In genomic region chr3:52527039-52527731, GRCh38 we compare ENCODE assay signal across 13 cellular contexts. TPM values are rescaled to one million over a fixed set of nuclear protein-coding genes. Genes with fewer than 3 reads are reported as not detected.
DNase-seq lines count a peak whose midpoint lies in the region; ATAC-seq and TF ChIP-seq lines count a peak whose summit lies in the region.
"Had no signal": no experiment of that assay in that cellular context is flagged by ENCODE, and none has a peak within 500 bp of the region (broad histone marks: within the 10 kb centered on the region; RNA-seq: fewer than 3 reads in every experiment).

No MANE protein-coding gene starts in this region.

- H3K23ac ChIP-seq in neuronal stem cell (ENCODE audit: low read depth, low read length, poor library complexity), result peak overlapping the region; percentile 75

- H3K14ac ChIP-seq in neuronal stem cell (ENCODE audit: low read length), result no peak overlapping the region

- H3K79me1 ChIP-seq in neuronal stem cell (ENCODE audit: low read depth, low read length), result peaks cover 21% of the 10 kb centered on the region

- TF ChIP-seq POLR2A in heart left ventricle (IDR thresholded peaks at IDR 0.05), result no peak

- ATAC-seq in heart left ventricle, result no peak
- ATAC-seq in GM21526 (IDR thresholded peaks at IDR 0.05; ENCODE audit: low FRiP score, unreplicated experiment), result no peak
- ATAC-seq: left colon, PC-3, T-cell had no signal

- intact Hi-C loops in heart left ventricle (cut with DNase I), result loop anchor here in 3 of 10 donors (5.0 kb wide), 3 partner anchors 35 to 45 kb away; no protein-coding TSS in a partner anchor

- H3K27ac ChIP-seq in BLaER1, result no peak overlapping the region; the same call in 1 of the 2 replicates
- H3K27ac ChIP-seq in heart left ventricle, result peak overlapping the region in 7 of 12 donors; percentile 6 to 91 (median 30)
- no peak overlapping the region for H3K27ac ChIP-seq in neuronal stem cell (replicated peaks; ENCODE audit: low read length)

- no peak overlapping the region for H2BK15ac ChIP-seq in neuronal stem cell (ENCODE audit: low read length)

- no peak overlapping the region for H3K4ac ChIP-seq in neuronal stem cell (ENCODE audit: low read length)

- peaks cover 90% of the 10 kb centered on the region for H3K36me3 ChIP-seq in BLaER1
- peaks cover 0 to 63% (median 19%) of the 10 kb centered on the region in 9 donors for H3K36me3 ChIP-seq in heart left ventricle
- peaks cover 57 to 59% of the 10 kb centered on the region in 2 donors for H3K36me3 ChIP-seq in neuronal stem cell (replicated peaks in 1 of 2; ENCODE audit: control insufficient read depth in 2 of 2, insufficient read depth in 2 of 2, low read length in 2 of 2)

- peak overlapping the region; percentile 16 for H3K18ac ChIP-seq in neuronal stem cell (ENCODE audit: low read length)

- H2AK5ac ChIP-seq in neuronal stem cell (ENCODE audit: low read depth, low read length), result no peak overlapping the region

- H3K9ac ChIP-seq in BLaER1 (0 out of 2 replicates have a peak overlapping the region, but pooled peaks have one; percentile 7), neuronal stem cell (ENCODE audit: low read depth, low read length, poor library complexity) (no peak overlapping the region)

- no peak overlapping the region for H4K91ac ChIP-seq in neuronal stem cell (ENCODE audit: low read depth, low read length, poor library complexity)

- H2BK5ac ChIP-seq in neuronal stem cell (ENCODE audit: low read length), result no peak overlapping the region

- no peak overlapping the region for H2BK120ac ChIP-seq in neuronal stem cell (ENCODE audit: low read depth, low read length)

- H2AFZ ChIP-seq in neuronal stem cell (ENCODE audit: low read length), result no peak overlapping the region

- H3K27me3 ChIP-seq in BLaER1, result no peaks in the 10 kb centered on the region
- H3K27me3 ChIP-seq in heart left ventricle, result no peaks in the 10 kb centered on the region
- H3K27me3 ChIP-seq in neuronal stem cell (ENCODE audit: control insufficient read depth in 3 of 3, insufficient read depth in 3 of 3, low read depth in 1 of 3, low read length in 3 of 3), result no peaks in the 10 kb centered on the region

- H3K4me2 ChIP-seq in BLaER1, result no peak overlapping the region
- no peak overlapping the region for H3K4me2 ChIP-seq in neuronal stem cell (ENCODE audit: insufficient read depth, low read length, poor library complexity, severe bottlenecking)

- H2BK12ac ChIP-seq in neuronal stem cell (ENCODE audit: low read length), result no peak overlapping the region

- no peaks in the 10 kb centered on the region for H3K9me3 ChIP-seq in BLaER1
- no peaks in the 10 kb centered on the region for H3K9me3 ChIP-seq in heart left ventricle
- no peaks in the 10 kb centered on the region for H3K9me3 ChIP-seq in neuronal stem cell (replicated peaks in 1 of 2; ENCODE audit: control insufficient read depth in 2 of 2, insufficient read depth in 1 of 2, low read depth in 1 of 2, low read length in 2 of 2)

- peaks cover 58% of the 10 kb centered on the region for H4K20me1 ChIP-seq in BLaER1

- TF ChIP-seq CTCF in heart left ventricle (IDR thresholded peaks at IDR 0.05), result no peak

- no peak overlapping the region for H4K8ac ChIP-seq in neuronal stem cell (ENCODE audit: low read depth, low read length)

- no peak overlapping the region for H3K4me3 ChIP-seq in BLaER1
- H3K4me3 ChIP-seq in heart left ventricle, result no peak overlapping the region
- H3K4me3 ChIP-seq in neuronal stem cell (ENCODE audit: low read length in 2 of 2), result no peak overlapping the region

- peaks cover 31% of the 10 kb centered on the region for H3K4me1 ChIP-seq in BLaER1
- H3K4me1 ChIP-seq in heart left ventricle, result peaks cover 9 to 76% (median 57%) of the 10 kb centered on the region in 12 donors
- peaks cover 16 to 28% of the 10 kb centered on the region in 2 donors for H3K4me1 ChIP-seq in neuronal stem cell (ENCODE audit: control insufficient read depth in 2 of 2, insufficient read depth in 1 of 2, low read depth in 1 of 2, low read length in 2 of 2)

- WGBS in heart left ventricle, 4 donors, result 93 to 96% (median 95%) methylated on average over 14 of the region's 14 CpGs
- no CpG with 5 or more reads among the region's 14 CpGs for WGBS in neuronal stem cell (ENCODE audit: extremely low coverage in 2 of 2, insufficient read length in 2 of 2, insufficient replicate concordance in 1 of 2), 2 donors

- peak; percentile 23 for DNase-seq in LHCN-M2 (ENCODE audit: low read depth)
- peak in 3 of 5 donors; percentile 25 to 49 (median 31) for DNase-seq in heart left ventricle
- DNase-seq in neuronal stem cell (ENCODE audit: low spot score), result no peak
- no peak for DNase-seq in NCI-H2081 treated with DMSO at 0.1 percent for 48 hours (lab: John Stamatoyannopoulos, UW)
- DNase-seq in activated CD4-positive, CD25-positive, alpha-beta regulatory T cell (lab: John Stamatoyannopoulos, UW), result no peak
- no peak for DNase-seq in NCI-H1092 treated with DMSO at 0.1 percent for 48 hours (lab: John Stamatoyannopoulos, UW)
- DNase-seq: NCI-H1105 treated with DMSO at 0.1 percent for 48 hours; PC-3; stimulated activated CD4-positive, alpha-beta T cell treated with anti-CD3 and anti-CD28 coated beads, Interleukin-12 subunit alpha, Interleukin-12 subunit beta, amount 100 ng/mL, for 4 hours had no signal

RNA-seq across cellular contexts. Expression of gene NT5DC2, which starts 6.5 kb away (rescaled TPM):
- total RNA-seq in LHCN-M2 (2014; rRNA removed) (118 and 133 TPM in 2 replicates), heart left ventricle (10 to 100 TPM; 22.8 to 99.6 (median 52.7) TPM)
- polyA plus RNA-seq in LHCN-M2 (2012), result 121 TPM
- polyA plus RNA-seq in heart left ventricle, result 10 to 100 TPM; 61.1 to 92.7 TPM
- polyA plus RNA-seq in neuronal stem cell (2013, experiment 1 of 2), result 246 TPM
- 233 TPM for polyA plus RNA-seq in neuronal stem cell (2013, experiment 2 of 2)

RNA-seq across cellular contexts. Expression of gene UQCC5, which starts 9.2 kb away (rescaled TPM):
- total RNA-seq in LHCN-M2 (2014; rRNA removed) (1.1 and 1.7 TPM in 2 replicates), heart left ventricle (10 to 100 TPM in 8 of 9 donors, 1 to 10 TPM in 1; 2.0 to 73.0 (median 59.2) TPM)
- polyA plus RNA-seq in LHCN-M2 (2012), result 143 TPM
- polyA plus RNA-seq in heart left ventricle, result 100 to 1,000 TPM in 1 of 2 donors, 10 to 100 TPM in 1; 45.2 to 113 TPM
- polyA plus RNA-seq in neuronal stem cell (2013, experiment 1 of 2), result 41.8 TPM
- 44.8 TPM for polyA plus RNA-seq in neuronal stem cell (2013, experiment 2 of 2)

RNA-seq across cellular contexts. Expression of gene STAB1, which starts 32.0 kb away (rescaled TPM):
- under 0.01 TPM in 1 of 2 replicates, not detected in the other for total RNA-seq in LHCN-M2 (2014; rRNA removed)
- not detected for polyA plus RNA-seq in LHCN-M2 (2012)
- total RNA-seq in heart left ventricle, result 100 to 1,000 TPM in 2 of 9 donors, 10 to 100 TPM in 7; 34.1 to 351 (median 50.6) TPM
- 10 to 100 TPM; 41.0 to 79.1 TPM for polyA plus RNA-seq in heart left ventricle
- 0.10 TPM for polyA plus RNA-seq in neuronal stem cell (2013, experiment 1 of 2)
- 0.03 TPM for polyA plus RNA-seq in neuronal stem cell (2013, experiment 2 of 2)

Comparison
In these comparisons a context has a peak if more than half of its experiments do, and no peak if none do; other contexts are left out.
1. H3K27ac ChIP-seq: peak in heart left ventricle (7 of 12); none in BLaER1 (single experiment) and neuronal stem cell (single experiment).
2. DNase-seq: peak in LHCN-M2 (single experiment) and heart left ventricle (3 of 5); none in neuronal stem cell (single experiment), NCI-H2081 treated with DMSO at 0.1 percent for 48 hours (single experiment), activated CD4-positive, CD25-positive, alpha-beta regulatory T cell (0 of 4) and NCI-H1092 treated with DMSO at 0.1 percent for 48 hours (single experiment).
3. RNA of gene STAB1, which starts 32.0 kb away (total RNA-seq): 34.1 to 351 TPM in heart left ventricle; under 0.01 TPM in LHCN-M2; every median in the first group is over 10 times any median in the second.